1 cellular context compared by ENCODE assay signal in genomic region chrX:637660-638481, GRCh38.
TF ChIP-seq lines count a peak whose summit lies in the region.

No MANE protein-coding gene starts in this region.

TF ChIP-seq in WTC11, 78 proteins besides CTCF, POLR2A, EP300 and RAD21 (continued from another document):
- TF ChIP-seq, protein P1, sequence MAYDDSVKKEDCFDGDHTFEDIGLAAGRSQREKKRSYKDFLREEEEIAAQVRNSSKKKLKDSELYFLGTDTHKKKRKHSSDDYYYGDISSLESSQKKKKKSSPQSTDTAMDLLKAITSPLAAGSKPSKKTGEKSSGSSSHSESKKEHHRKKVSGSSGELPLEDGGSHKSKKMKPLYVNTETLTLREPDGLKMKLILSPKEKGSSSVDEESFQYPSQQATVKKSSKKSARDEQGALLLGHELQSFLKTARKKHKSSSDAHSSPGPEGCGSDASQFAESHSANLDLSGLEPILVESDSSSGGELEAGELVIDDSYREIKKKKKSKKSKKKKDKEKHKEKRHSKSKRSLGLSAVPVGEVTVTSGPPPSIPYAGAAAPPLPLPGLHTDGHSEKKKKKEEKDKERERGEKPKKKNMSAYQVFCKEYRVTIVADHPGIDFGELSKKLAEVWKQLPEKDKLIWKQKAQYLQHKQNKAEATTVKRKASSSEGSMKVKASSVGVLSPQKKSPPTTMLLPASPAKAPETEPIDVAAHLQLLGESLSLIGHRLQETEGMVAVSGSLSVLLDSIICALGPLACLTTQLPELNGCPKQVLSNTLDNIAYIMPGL (CRISPR knock-in tag; IDR thresholded peaks at IDR 0.05), result no peak
- TF ChIP-seq NFYB (CRISPR knock-in tag; conservative IDR thresholded peaks at IDR 0.05; ENCODE audit: low read depth) (no peak), IRF2 (CRISPR knock-in tag; IDR thresholded peaks at IDR 0.05; ENCODE audit: borderline replicate concordance, low read depth) (no peak)
